2 cellular contexts compared by ENCODE assay signal in the genomic region with DNA sequence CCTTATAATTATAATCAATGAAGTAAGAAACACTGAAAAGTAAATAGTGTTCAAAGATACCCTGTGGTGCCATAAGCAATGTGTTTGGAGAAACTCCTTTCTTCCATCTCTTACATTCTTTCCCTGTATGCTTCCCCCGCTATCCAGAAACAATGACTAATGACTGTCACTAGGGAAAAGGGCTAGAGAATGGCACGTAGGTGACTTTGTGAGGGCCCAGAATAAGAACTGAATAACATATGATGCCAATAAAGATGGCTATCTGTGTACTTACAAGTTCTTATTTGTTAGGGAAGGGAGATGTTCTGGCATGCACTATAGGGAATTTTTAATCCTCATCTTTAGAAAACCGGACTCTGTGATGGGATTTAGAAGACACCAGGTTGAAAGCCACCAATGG.
TF ChIP-seq lines count a peak whose summit lies in the region.

No MANE protein-coding gene starts in this region.

TF ChIP-seq in A549, 52 proteins besides CTCF, POLR2A, EP300 and RAD21:
- no peak for TF ChIP-seq TFCP2L1 (CRISPR knock-in tag; IDR thresholded peaks at IDR 0.05)

TF ChIP-seq in IMR-90, 13 proteins besides CTCF, POLR2A, EP300 and RAD21:
- TF ChIP-seq FOS (IDR thresholded peaks at IDR 0.05; ENCODE audit: low read depth, low read length) = no peak
- TF ChIP-seq ELK1 (IDR thresholded peaks at IDR 0.05; ENCODE audit: borderline replicate concordance, low read depth, low read length) = no peak
TF ChIP-seq in IMR-90: peak in this region for 0.
